Comparison of ENCODE assay signal across 26 cellular contexts in genomic region chr12:104635944-104636343, GRCh38.
"Had no signal": no experiment of that assay in that cellular context is flagged by ENCODE, and none has a peak within 500 bp of the region (broad histone marks: within the 10 kb centered on the region; RNA-seq: fewer than 3 reads in every experiment).

No MANE protein-coding gene starts in this region.

- ATAC-seq: left cardiac atrium; lower lobe of right lung; pancreas; right cardiac atrium; stimulated activated naive CD8-positive, alpha-beta T cell treated with anti-CD3 and anti-CD28 coated beads, Interleukin-15, amount 100 ng/mL, for 72 hours; upper lobe of right lung had no signal

- H3K4me3 ChIP-seq: hepatocyte, left ventricle myocardium inferior, lower lobe of right lung, pancreas, smooth muscle cell, testis, tibial nerve, upper lobe of right lung had no signal

- H3K27me3 ChIP-seq: hepatocyte, pancreas, testis, tibial nerve, upper lobe of right lung had no signal

- H2AFZ ChIP-seq: hepatocyte had no signal

- H3K4me2 ChIP-seq: hepatocyte, smooth muscle cell had no signal

- H3K9me3 Mint-ChIP-seq: endodermal cell had no signal

- H3K36me3 ChIP-seq: left ventricle myocardium inferior, lower lobe of right lung, pancreas, tibial nerve, upper lobe of right lung had no signal

- FAIRE-seq: colon, endothelial cell of umbilical vein, kidney, pancreas had no signal

- DNase-seq: cerebellar nuclear complex; dermis blood vessel endothelial cell; endodermal cell; erythroblast; foreskin melanocyte; head of caudate nucleus; kidney; left cardiac atrium; left ventricle myocardium inferior; lower lobe of right lung; mesenchymal stem cell; midbrain; nucleus accumbens; pancreas; right cardiac atrium; stimulated activated CD4-positive, alpha-beta T cell treated with anti-CD3 and anti-CD28 coated beads, Interleukin-2, amount 100 ng/mL, for 48 hours; stimulated activated naive CD8-positive, alpha-beta T cell treated with anti-CD3 and anti-CD28 coated beads, Interleukin-15, amount 100 ng/mL, for 72 hours; testis; upper lobe of right lung had no signal

- H3K27ac ChIP-seq: hepatocyte, left ventricle myocardium inferior, lower lobe of right lung, pancreas, testis, tibial nerve, upper lobe of right lung had no signal

- H3K9me3 ChIP-seq: lower lobe of right lung, pancreas, testis, upper lobe of right lung had no signal

- H3K4me3 Mint-ChIP-seq: endodermal cell; neural crest cell; stimulated activated naive CD8-positive, alpha-beta T cell treated with anti-CD3 and anti-CD28 coated beads, Interleukin-15, amount 100 ng/mL, for 72 hours had no signal

- H3K27ac Mint-ChIP-seq: endodermal cell, progenitor cell of endocrine pancreas had no signal

- H3K27me3 Mint-ChIP-seq: progenitor cell of endocrine pancreas; stimulated activated naive CD8-positive, alpha-beta T cell treated with anti-CD3 and anti-CD28 coated beads, Interleukin-15, amount 100 ng/mL, for 72 hours had no signal

- H3K4me1 ChIP-seq: pancreas, tibial nerve had no signal

- H3K79me2 ChIP-seq: hepatocyte had no signal
